8 cellular contexts compared by ENCODE assay signal in genomic region chr19:1244693-1245451, GRCh38. TPM values are rescaled to one million over a fixed set of nuclear protein-coding genes. Genes with fewer than 3 reads are reported as not detected.
A peak's percentile ranks its signal among the peaks of the same experiment; 100 is the strongest.
DNase-seq lines count a peak whose midpoint lies in the region; ATAC-seq and TF ChIP-seq lines count a peak whose summit lies in the region.

No MANE protein-coding gene starts in this region.

- H3K4me3 ChIP-seq in CD8-positive, alpha-beta memory T cell (ENCODE audit: low read length) = no peak overlapping the region
- H3K4me3 ChIP-seq in SK-N-MC (no peak overlapping the region), fibroblast of lung (replicated peaks in 1 of 4; ENCODE audit: control extremely low read depth in 1 of 4, insufficient read depth in 1 of 4, low read depth in 3 of 4, low read length in 4 of 4) (peak overlapping the region in 2 of 4 experiments; percentile 29 to 41), trophoblast cell (ENCODE audit: low read depth, low read length) (no peak overlapping the region)

- H3K9me3 Mint-ChIP-seq in CD8-positive, alpha-beta memory T cell = no peaks in the 10 kb centered on the region

- H3K4me3 Mint-ChIP-seq in CD8-positive, alpha-beta memory T cell = peak overlapping the region; percentile 64 to 85 (median 70)

- H3K36me3 Mint-ChIP-seq in CD8-positive, alpha-beta memory T cell = peaks cover 0 to 8% (median 0%) of the 10 kb centered on the region in 3 donors

- no peak overlapping the region for H3K23ac ChIP-seq in trophoblast cell (ENCODE audit: low read length)

- no peak overlapping the region for H2AK5ac ChIP-seq in trophoblast cell (ENCODE audit: low read length)

- no peaks in the 10 kb centered on the region for H3K27me3 ChIP-seq in CD8-positive, alpha-beta memory T cell (ENCODE audit: insufficient read depth, low read length, poor library complexity, severe bottlenecking)
- H3K27me3 ChIP-seq in fibroblast of lung (ENCODE audit: control insufficient read depth, insufficient read depth, low read length) (no peaks in the 10 kb centered on the region), trophoblast cell (ENCODE audit: insufficient read depth, low read length) (no peaks in the 10 kb centered on the region)

- CTCF ChIA-PET in CD8-positive, alpha-beta memory T cell (lab: Charles Lee) = interaction anchor here (0.6 to 7.5 kb wide), 35 partner anchors 10 to 382 kb away, joined by 3 to 484 read pairs (median 5); partner anchors contain the start of genes ARHGAP45, CIRBP, FAM174C and RNU6-2

- no peak overlapping the region for H4K8ac ChIP-seq in trophoblast cell (ENCODE audit: low read depth, low read length)

- peaks cover 11 to 36% (median 14%) of the 10 kb centered on the region in 3 donors for H3K4me1 Mint-ChIP-seq in CD8-positive, alpha-beta memory T cell

- peaks cover 22% of the 10 kb centered on the region for H3K79me1 ChIP-seq in trophoblast cell (ENCODE audit: low read length)

- H3K9ac ChIP-seq in SK-N-MC (ENCODE audit: insufficient read length) = no peak overlapping the region
- H3K9ac ChIP-seq in fibroblast of lung (ENCODE audit: insufficient read depth, low read length) = peak overlapping the region; percentile 50
- peak overlapping the region; percentile 29 for H3K9ac ChIP-seq in trophoblast cell (ENCODE audit: low read length)

- no peak overlapping the region for H2BK5ac ChIP-seq in trophoblast cell (ENCODE audit: low read depth, low read length, poor library complexity)

- peak overlapping the region; percentile 58 for H3K4me2 ChIP-seq in fibroblast of lung (ENCODE audit: extremely low read depth, insufficient read depth, low read length)
- H3K4me2 ChIP-seq in trophoblast cell (ENCODE audit: low read length) = no peak overlapping the region

- H4K91ac ChIP-seq in trophoblast cell (ENCODE audit: low read depth, low read length) = no peak overlapping the region

- no peak for ATAC-seq in GM18505 (IDR thresholded peaks at IDR 0.05; ENCODE audit: unreplicated experiment)
- ATAC-seq in GM19351 (IDR thresholded peaks at IDR 0.05; ENCODE audit: unreplicated experiment) = no peak

- H2BK12ac ChIP-seq in trophoblast cell (ENCODE audit: low read length) = no peak overlapping the region

- no peak for TF ChIP-seq POLR2A in GM18505 (IDR thresholded peaks at IDR 0.05; ENCODE audit: borderline replicate concordance, extremely low read depth, insufficient read depth, insufficient read length)

- H3K27me3 Mint-ChIP-seq in CD8-positive, alpha-beta memory T cell = peaks cover 0 to 2% of the 10 kb centered on the region in 2 donors

- POLR2A ChIA-PET in CD8-positive, alpha-beta memory T cell (lab: Charles Lee) = interaction anchor here (0.5 to 4.4 kb wide), 13 partner anchors 8 to 261 kb away, joined by 3 to 280 read pairs (median 5); partner anchors contain the start of genes CIRBP, FAM174C, PCSK4 and WDR18

- H3K18ac ChIP-seq in trophoblast cell (ENCODE audit: low read length) = no peak overlapping the region

- H4K20me1 ChIP-seq in fibroblast of lung (ENCODE audit: control insufficient read depth, extremely low read depth, insufficient read depth, low read length) = no peaks in the 10 kb centered on the region

- H2AFZ ChIP-seq in fibroblast of lung (ENCODE audit: low read length) (no peak overlapping the region), trophoblast cell (ENCODE audit: insufficient read depth, low read length, poor library complexity) (no peak overlapping the region)

- no peaks in the 10 kb centered on the region for H3K9me3 ChIP-seq in CD8-positive, alpha-beta memory T cell (ENCODE audit: low read length)
- H3K9me3 ChIP-seq in SK-N-MC (ENCODE audit: low read depth, low read length) (no peaks in the 10 kb centered on the region), fibroblast of lung (ENCODE audit: control insufficient read depth, insufficient read depth, low read depth, low read length) (no peaks in the 10 kb centered on the region), trophoblast cell (ENCODE audit: insufficient read depth, low read depth, low read length) (no peaks in the 10 kb centered on the region)

- H3K36me3 ChIP-seq in CD8-positive, alpha-beta memory T cell (ENCODE audit: insufficient read depth, low read length) = no peaks in the 10 kb centered on the region
- H3K36me3 ChIP-seq in SK-N-MC (ENCODE audit: insufficient read depth, low read length) (no peaks in the 10 kb centered on the region), fibroblast of lung (ENCODE audit: control insufficient read depth, insufficient read depth, low read length) (peaks cover 7% of the 10 kb centered on the region), trophoblast cell (ENCODE audit: control insufficient read depth in 1 of 2, insufficient read depth in 2 of 2, low read length in 2 of 2) (peaks cover 12 to 13% of the 10 kb centered on the region in 2 experiments)

- peak overlapping the region; percentile 38 for H3K27ac ChIP-seq in CD8-positive, alpha-beta memory T cell (ENCODE audit: low read depth, low read length)
- 0 out of 2 replicates have a peak overlapping the region, but pooled peaks have one; percentile 4 for H3K27ac ChIP-seq in SK-N-MC
- H3K27ac ChIP-seq in fibroblast of lung (ENCODE audit: insufficient read depth, low read length) = peak overlapping the region; percentile 67
- peak overlapping the region; percentile 19 for H3K27ac ChIP-seq in trophoblast cell (ENCODE audit: low read depth, low read length)

- peak in 1 of 5 donors; percentile 67 for DNase-seq in CD8-positive, alpha-beta memory T cell
- no peak for DNase-seq in SK-N-MC (ENCODE audit: low read depth, low spot score)
- no peak for DNase-seq in fibroblast of lung (ENCODE audit: low read depth in 2 of 2)
- DNase-seq in trophoblast cell = peak; percentile 42 to 62
- no peak for DNase-seq in NCI-H510A (lab: John Stamatoyannopoulos, UW)
- no peak for DNase-seq in T-helper 9 cell

- no CpG with 5 or more reads among the region's 31 CpGs for WGBS in trophoblast cell (ENCODE audit: extremely low coverage, insufficient coverage, insufficient read length)

- no peak for TF ChIP-seq CTCF in fibroblast of lung (conservative IDR thresholded peaks at IDR 0.05 in 1 of 2, IDR thresholded peaks at IDR 0.05 in 1 of 2; ENCODE audit: low read depth in 1 of 2, low read length in 2 of 2)

- H3K79me2 ChIP-seq in fibroblast of lung (ENCODE audit: control insufficient read depth, insufficient read depth, low read length) (peaks cover 29% of the 10 kb centered on the region), trophoblast cell (ENCODE audit: control insufficient read depth, insufficient read depth, low read length, poor library complexity) (peaks cover 14% of the 10 kb centered on the region)

- H3K14ac ChIP-seq in trophoblast cell (ENCODE audit: low read length) = no peak overlapping the region

- H2BK120ac ChIP-seq in trophoblast cell (ENCODE audit: insufficient read depth, low read length, poor library complexity) = no peak overlapping the region

- no peak overlapping the region for H3K4ac ChIP-seq in trophoblast cell (ENCODE audit: low read depth, low read length)

- no peak overlapping the region for H4K12ac ChIP-seq in trophoblast cell (ENCODE audit: low read depth, low read length)

- peaks cover 51% of the 10 kb centered on the region for H3K4me1 ChIP-seq in CD8-positive, alpha-beta memory T cell (ENCODE audit: insufficient read depth, low read length)
- H3K4me1 ChIP-seq in fibroblast of lung (ENCODE audit: control insufficient read depth, extremely low read depth, insufficient read depth, low read length) (peaks cover 28% of the 10 kb centered on the region), trophoblast cell (ENCODE audit: control insufficient read depth in 1 of 2, insufficient read depth in 2 of 2, low read length in 2 of 2) (peaks cover 11 to 19% of the 10 kb centered on the region in 2 experiments)

- H3K27ac Mint-ChIP-seq in CD8-positive, alpha-beta memory T cell = peak overlapping the region; percentile 71 to 98 (median 92)

RNA-seq across cellular contexts. Expression of gene ATP5F1D, which starts 3.3 kb away (rescaled TPM):
- total RNA-seq in CD8-positive, alpha-beta memory T cell = 100 to 1,000 TPM; 179 to 180 TPM
- polyA plus RNA-seq in CD8-positive, alpha-beta memory T cell = 271 TPM
- total RNA-seq in fibroblast of lung = 13.4 and 20.5 TPM in 2 replicates
- 53.8 and 79.8 TPM in 2 replicates for polyA plus RNA-seq in fibroblast of lung
- polyA plus RNA-seq in fibroblast of lung (2012) = 174 and 278 TPM in 2 replicates
- 23.2 and 31.0 TPM in 2 replicates for polyA minus RNA-seq in fibroblast of lung (ENCODE audit: low replicate concordance)
- polyA plus RNA-seq in trophoblast cell (2013) = 106 and 107 TPM in 2 replicates

RNA-seq across cellular contexts. Expression of gene MIDN, which starts 3.5 kb away (rescaled TPM):
- total RNA-seq in CD8-positive, alpha-beta memory T cell = 10 to 100 TPM; 39.8 to 45.3 TPM
- polyA plus RNA-seq in CD8-positive, alpha-beta memory T cell = 14.6 TPM
- 13.6 and 18.8 TPM in 2 replicates for total RNA-seq in fibroblast of lung
- polyA plus RNA-seq in fibroblast of lung = 12.0 and 18.0 TPM in 2 replicates
- 30.3 and 40.2 TPM in 2 replicates for polyA plus RNA-seq in fibroblast of lung (2012)
- polyA minus RNA-seq in fibroblast of lung (ENCODE audit: low replicate concordance) = 27.6 and 36.6 TPM in 2 replicates
- polyA plus RNA-seq in trophoblast cell (2013) = 159 and 165 TPM in 2 replicates

RNA-seq across cellular contexts. Expression of gene CBARP, which starts 7.1 kb away (rescaled TPM):
- total RNA-seq in CD8-positive, alpha-beta memory T cell = under 1 TPM; 0.22 to 0.80 TPM
- polyA plus RNA-seq in CD8-positive, alpha-beta memory T cell = not detected
- total RNA-seq in fibroblast of lung = 1.5 TPM in 2 replicates
- 0.31 and 1.0 TPM in 2 replicates for polyA plus RNA-seq in fibroblast of lung
- polyA plus RNA-seq in fibroblast of lung (2012) = 2.1 and 5.0 TPM in 2 replicates
- polyA minus RNA-seq in fibroblast of lung (ENCODE audit: low replicate concordance) = 0.94 and 3.6 TPM in 2 replicates
- polyA plus RNA-seq in trophoblast cell (2013) = 3.7 and 4.2 TPM in 2 replicates

RNA-seq across cellular contexts. Expression of gene CIRBP, which starts 24.3 kb away (rescaled TPM):
- total RNA-seq in CD8-positive, alpha-beta memory T cell = 100 to 1,000 TPM; 253 to 258 TPM
- 238 TPM for polyA plus RNA-seq in CD8-positive, alpha-beta memory T cell
- total RNA-seq in fibroblast of lung = 104 and 110 TPM in 2 replicates
- 260 and 298 TPM in 2 replicates for polyA plus RNA-seq in fibroblast of lung
- polyA plus RNA-seq in fibroblast of lung (2012) = 315 and 327 TPM in 2 replicates
- polyA minus RNA-seq in fibroblast of lung (ENCODE audit: low replicate concordance) = 45.9 and 74.1 TPM in 2 replicates
- polyA plus RNA-seq in trophoblast cell (2013) = 116 and 120 TPM in 2 replicates

RNA-seq across cellular contexts. Expression of gene FAM174C, which starts 30.5 kb away (rescaled TPM):
- total RNA-seq in CD8-positive, alpha-beta memory T cell = 100 to 1,000 TPM; 113 TPM
- 100 TPM for polyA plus RNA-seq in CD8-positive, alpha-beta memory T cell
- 22.5 and 24.7 TPM in 2 replicates for total RNA-seq in fibroblast of lung
- polyA plus RNA-seq in fibroblast of lung = 16.1 and 23.7 TPM in 2 replicates
- polyA plus RNA-seq in fibroblast of lung (2012) = 34.6 and 64.3 TPM in 2 replicates
- polyA minus RNA-seq in fibroblast of lung (ENCODE audit: low replicate concordance) = 12.0 and 14.1 TPM in 2 replicates
- 58.5 and 63.2 TPM in 2 replicates for polyA plus RNA-seq in trophoblast cell (2013)

Comparison
In these comparisons a context has a peak if more than half of its experiments do, and no peak if none do; other contexts are left out.
1. DNase-seq: peak in trophoblast cell (2 of 2); none in SK-N-MC (single experiment), fibroblast of lung (0 of 2), NCI-H510A (single experiment) and T-helper 9 cell (single experiment).
2. H3K27ac ChIP-seq: peak in every context shown above with its lines; median percentile 67 in fibroblast of lung; 38 in CD8-positive, alpha-beta memory T cell; 19 in trophoblast cell; 4 in SK-N-MC.